ENCODE assay signal across 8 cellular contexts in the genomic region with DNA sequence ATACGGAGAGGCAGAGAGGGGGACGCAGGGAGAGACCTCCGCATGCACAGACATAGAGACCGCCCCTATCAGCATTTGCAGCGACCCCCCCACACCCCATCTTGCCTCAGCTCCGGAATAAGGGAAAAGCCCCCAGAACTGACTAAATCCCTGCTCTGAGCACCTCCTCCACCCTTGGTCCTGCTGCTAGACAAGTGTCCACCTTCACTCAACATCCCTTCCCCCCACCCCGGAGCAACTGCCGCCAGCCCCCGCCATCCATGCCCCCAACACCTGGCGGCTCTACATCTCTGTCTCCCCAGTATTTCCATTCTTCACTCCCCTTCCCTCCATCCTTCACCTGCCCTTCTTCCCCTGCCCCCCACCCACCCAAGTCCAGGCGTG. TPM values are rescaled to one million over a fixed set of nuclear protein-coding genes. Genes with fewer than 3 reads are reported as not detected.
DNase-seq lines count a peak whose midpoint lies in the region; ATAC-seq and TF ChIP-seq lines count a peak whose summit lies in the region.

No MANE protein-coding gene starts in this region.

- peak overlapping the region; percentile 87 for H3K4me2 ChIP-seq in parathyroid adenoma (ENCODE audit: low read length)

- peak overlapping the region; percentile 88 for H3K4me3 Mint-ChIP-seq in CD4-positive, alpha-beta T cell
- H3K4me3 Mint-ChIP-seq in endodermal cell: peak overlapping the region; percentile 74

- no peak overlapping the region for H3K27ac Mint-ChIP-seq in CD4-positive, alpha-beta T cell
- H3K27ac Mint-ChIP-seq in endodermal cell: no peak overlapping the region

- H3K27ac ChIP-seq in CD4-positive, alpha-beta T cell (ENCODE audit: low read depth, low read length): no peak overlapping the region
- H3K27ac ChIP-seq in endodermal cell (ENCODE audit: low read depth, low read length): no peak overlapping the region
- H3K27ac ChIP-seq in parathyroid adenoma: no peak overlapping the region

- no peaks in the 10 kb centered on the region for H3K79me2 ChIP-seq in parathyroid adenoma

- H2AFZ ChIP-seq in parathyroid adenoma: peak overlapping the region; percentile 83

- H3K9ac ChIP-seq in NT2/D1 (ENCODE audit: insufficient read length, low read depth) (peak overlapping the region; percentile 93), endodermal cell (ENCODE audit: extremely low read depth, low read length, poor library complexity, severe bottlenecking) (peak overlapping the region; percentile 59), parathyroid adenoma (no peak overlapping the region)

- no peaks in the 10 kb centered on the region for H3K27me3 ChIP-seq in CD4-positive, alpha-beta T cell (ENCODE audit: control insufficient read depth, insufficient read depth, low read length)
- H3K27me3 ChIP-seq in NT2/D1 (ENCODE audit: insufficient read depth, insufficient read length) (no peaks in the 10 kb centered on the region), endodermal cell (ENCODE audit: control insufficient read depth, insufficient read depth, low read length, poor library complexity, severe bottlenecking) (no peaks in the 10 kb centered on the region), parathyroid adenoma (ENCODE audit: control insufficient read depth, insufficient read depth, low read length) (no peaks in the 10 kb centered on the region)

- H3K36me3 ChIP-seq in NT2/D1 (ENCODE audit: insufficient read depth, insufficient read length, low read length): peaks cover 22% of the 10 kb centered on the region
- no peaks in the 10 kb centered on the region for H3K36me3 ChIP-seq in endodermal cell (ENCODE audit: control insufficient read depth, insufficient read depth, low read length)
- no peaks in the 10 kb centered on the region for H3K36me3 ChIP-seq in parathyroid adenoma (ENCODE audit: control insufficient read depth, insufficient read depth, low read length)

- H3K9me3 Mint-ChIP-seq in CD4-positive, alpha-beta T cell: no peaks in the 10 kb centered on the region
- H3K9me3 Mint-ChIP-seq in endodermal cell: no peaks in the 10 kb centered on the region

- H3K4me1 ChIP-seq in NT2/D1 (ENCODE audit: insufficient read depth, insufficient read length) (peaks cover 19% of the 10 kb centered on the region), endodermal cell (ENCODE audit: control insufficient read depth, insufficient read depth, low read length) (peaks cover 10% of the 10 kb centered on the region), parathyroid adenoma (peaks cover 3% of the 10 kb centered on the region)

- no peak for DNase-seq in CD4-positive, alpha-beta T cell
- DNase-seq in NT2/D1 (ENCODE audit: low read depth, low spot score) (no peak), endodermal cell (no peak), HK-2 (ENCODE audit: unreplicated experiment) (no peak), NCI-H2227 (lab: John Stamatoyannopoulos, UW; ENCODE audit: unreplicated experiment) (no peak), DMS114 treated with DMSO at 0.1 percent for 48 hours (lab: John Stamatoyannopoulos, UW; ENCODE audit: unreplicated experiment) (no peak)

- no peaks in the 10 kb centered on the region for H3K27me3 Mint-ChIP-seq in CD4-positive, alpha-beta T cell
- peaks cover 3% of the 10 kb centered on the region for H3K27me3 Mint-ChIP-seq in endodermal cell (ENCODE audit: insufficient read depth)

- H3K4me3 ChIP-seq in NT2/D1 (ENCODE audit: insufficient read length, low read depth) (peak overlapping the region; percentile 89), endodermal cell (ENCODE audit: low read length) (peak overlapping the region; percentile 92), parathyroid adenoma (ENCODE audit: low read depth, low read length) (peak overlapping the region; percentile 92)

- POLR2A ChIA-PET in CD4-positive, alpha-beta T cell (lab: Charles Lee): interaction anchor here (1.2 to 4.2 kb wide), 3 partner anchors 11 to 30 kb away, joined by 6 to 47 read pairs (median 8); a partner anchor contains a TSS

- no peak for TF ChIP-seq CTCF in CD4-positive, alpha-beta T cell (IDR thresholded peaks at IDR 0.05)
- TF ChIP-seq CTCF in endodermal cell (conservative IDR thresholded peaks at IDR 0.05): no peak
- no peak for TF ChIP-seq CTCF in parathyroid adenoma (IDR thresholded peaks at IDR 0.05)

- no peaks in the 10 kb centered on the region for H3K9me3 ChIP-seq in CD4-positive, alpha-beta T cell (ENCODE audit: control insufficient read depth, low read length)
- H3K9me3 ChIP-seq in NT2/D1 (ENCODE audit: insufficient read depth, low read length): no peaks in the 10 kb centered on the region
- H3K9me3 ChIP-seq in endodermal cell (ENCODE audit: control insufficient read depth, low read length): no peaks in the 10 kb centered on the region
- H3K9me3 ChIP-seq in parathyroid adenoma (ENCODE audit: control insufficient read depth, low read length): no peaks in the 10 kb centered on the region

- peaks cover 6% of the 10 kb centered on the region for H3K36me3 Mint-ChIP-seq in CD4-positive, alpha-beta T cell (ENCODE audit: low read depth)
- peaks cover 7% of the 10 kb centered on the region for H3K36me3 Mint-ChIP-seq in endodermal cell (ENCODE audit: low read depth)

- no peak for ATAC-seq in CD4-positive, alpha-beta T cell (ENCODE audit: poor library complexity)
- ATAC-seq in GM21526 (IDR thresholded peaks at IDR 0.05; ENCODE audit: low FRiP score, unreplicated experiment): no peak

- CTCF ChIA-PET in CD4-positive, alpha-beta T cell (lab: Charles Lee): no interaction called here

- intact Hi-C loops in CD4-positive, alpha-beta T cell (cut with DNase I, micrococcal nuclease): no loop called here

- peaks cover 43% of the 10 kb centered on the region for H3K4me1 Mint-ChIP-seq in CD4-positive, alpha-beta T cell (ENCODE audit: low read depth)
- H3K4me1 Mint-ChIP-seq in endodermal cell: peaks cover 27% of the 10 kb centered on the region

- 0 to 9% methylated on average over 1 to 11 of the region's 11 CpGs for WGBS in endodermal cell (ENCODE audit: insufficient coverage in 1 of 2, insufficient read length in 1 of 2), 2 experiments

RNA-seq across cellular contexts. Expression of a gene that starts 0.7 kb away (rescaled TPM):
- total RNA-seq in CD4-positive, alpha-beta T cell: 1 to 10 TPM; 2.5 to 2.9 TPM
- total RNA-seq in endodermal cell: 10 to 100 TPM; 25.6 to 26.2 TPM
- 36.6 TPM for polyA plus RNA-seq in endodermal cell (2013, experiment 1 of 2)
- 31.9 TPM for polyA plus RNA-seq in endodermal cell (2013, experiment 2 of 2)

RNA-seq across cellular contexts. Expression of a gene that starts 10.7 kb away (rescaled TPM):
- total RNA-seq in CD4-positive, alpha-beta T cell: 10 to 100 TPM; 38.0 to 38.6 TPM
- 10 to 100 TPM; 85.8 to 93.8 TPM for total RNA-seq in endodermal cell
- 78.1 TPM for polyA plus RNA-seq in endodermal cell (2013, experiment 1 of 2)
- polyA plus RNA-seq in endodermal cell (2013, experiment 2 of 2): 64.5 TPM

RNA-seq across cellular contexts. Expression of a gene that starts 17.6 kb away (rescaled TPM):
- 1 to 10 TPM; 4.6 to 6.4 TPM for total RNA-seq in CD4-positive, alpha-beta T cell
- total RNA-seq in endodermal cell: 10 to 100 TPM; 10.2 to 14.7 TPM
- polyA plus RNA-seq in endodermal cell (2013, experiment 1 of 2): 4.1 TPM
- 3.6 TPM for polyA plus RNA-seq in endodermal cell (2013, experiment 2 of 2)

RNA-seq across cellular contexts. Expression of a gene that starts 19.8 kb away (rescaled TPM):
- under 1 TPM; 0.49 to 0.70 TPM for total RNA-seq in CD4-positive, alpha-beta T cell
- total RNA-seq in endodermal cell: 1 to 10 TPM; 4.7 to 6.6 TPM
- polyA plus RNA-seq in endodermal cell (2013, experiment 1 of 2): 9.5 TPM
- polyA plus RNA-seq in endodermal cell (2013, experiment 2 of 2): 8.2 TPM

Comparison
In these comparisons a context has a peak if more than half of its experiments do, and no peak if none do; other contexts are left out.
1. RNA of a gene that starts 0.7 kb away (total RNA-seq): 25.6 to 26.2 TPM in endodermal cell; 2.5 to 2.9 TPM in CD4-positive, alpha-beta T cell; every median in the first group is over 4 times any median in the second.
2. Peak in every context shown above with its lines, with median percentiles within 50 percentile points of each other: H3K4me3 ChIP-seq.